In genomic region chr6:118933855-118934460, GRCh38 we compare ENCODE assay signal across 8 cellular contexts. TPM values are rescaled to one million over a fixed set of nuclear protein-coding genes. Genes with fewer than 3 reads are reported as not detected.
A peak's percentile ranks its signal among the peaks of the same experiment; 100 is the strongest.
DNase-seq lines count a peak whose midpoint lies in the region; ATAC-seq and TF ChIP-seq lines count a peak whose summit lies in the region.

No MANE protein-coding gene starts in this region.

- H3K36me3 ChIP-seq in H7 (replicated peaks; ENCODE audit: control insufficient read depth, insufficient read depth, low read length), result no peaks in the 10 kb centered on the region; the same call in 1 of the 2 replicates
- H3K36me3 ChIP-seq in iPS-20b (ENCODE audit: insufficient read depth, low read depth, low read length), result peaks cover 32% of the 10 kb centered on the region
- H3K36me3 ChIP-seq in thoracic aorta, result no peaks in the 10 kb centered on the region

- H3K27ac ChIP-seq in VCaP (peak overlapping the region; percentile 87), iPS-20b (ENCODE audit: low read length) (no peak overlapping the region), thoracic aorta (peak overlapping the region in 1 of 2 donors; percentile 94)

- H3K27me3 ChIP-seq in H7 (ENCODE audit: control insufficient read depth, insufficient read depth, low read length) (no peaks in the 10 kb centered on the region), iPS-20b (ENCODE audit: insufficient read depth, low read length) (no peaks in the 10 kb centered on the region), thoracic aorta (replicated peaks; ENCODE audit: insufficient read depth) (no peaks in the 10 kb centered on the region)

- no peak for ATAC-seq in thoracic aorta (ENCODE audit: insufficient number of reproducible peaks, low FRiP score, low read depth)

- TF ChIP-seq CTCF in VCaP (conservative IDR thresholded peaks at IDR 0.05) (no peak), thoracic aorta (IDR thresholded peaks at IDR 0.05) (no peak)

- peak overlapping the region; percentile 31; the same call in 1 of the 2 replicates for H3K9ac ChIP-seq in iPS-20b (ENCODE audit: low read depth, low read length)

- H3K4me3 ChIP-seq in GM08714 (ENCODE audit: low read length), result peak overlapping the region; percentile 99
- H3K4me3 ChIP-seq in H7 (ENCODE audit: insufficient read depth, low read depth, low read length), result peak overlapping the region; percentile 25
- H3K4me3 ChIP-seq in iPS-20b (ENCODE audit: low read length), result peak overlapping the region; percentile 99
- peak overlapping the region; percentile 93 for H3K4me3 ChIP-seq in thoracic aorta

- H3K9me3 ChIP-seq in iPS-20b (ENCODE audit: insufficient read depth, low read depth, low read length) (no peaks in the 10 kb centered on the region), thoracic aorta (no peaks in the 10 kb centered on the region)

- no peak for DNase-seq in H7
- no peak for DNase-seq in thoracic aorta (ENCODE audit: low spot score)
- DNase-seq in mesenteric fat pad (ENCODE audit: low spot score), result no peak
- DNase-seq in activated CD4-positive, alpha-beta T cell treated with anti-CD3 and anti-CD28 coated beads for 48 hours, result no peak
- no peak for DNase-seq in D341Med (ENCODE audit: low spot score)

- H3K4me1 ChIP-seq in iPS-20b (ENCODE audit: insufficient read depth, low read length) (peaks cover 14% of the 10 kb centered on the region), thoracic aorta (ENCODE audit: control insufficient read depth in 1 of 2, low read depth in 2 of 2) (peaks cover 0 to 4% of the 10 kb centered on the region in 2 donors)

RNA-seq across cellular contexts. Expression of gene MCM9, which starts 1.0 kb away (rescaled TPM):
- 8.7 and 10.7 TPM in 2 replicates for total RNA-seq in H7 (2014; rRNA removed; shearing (Covaris generic))
- 10 to 100 TPM; 14.1 to 22.2 TPM for total RNA-seq in thoracic aorta
- total RNA-seq in mesenteric fat pad, result 9.4 TPM

RNA-seq across cellular contexts. Expression of gene ASF1A, which starts 40.0 kb away (rescaled TPM):
- 26.4 and 27.1 TPM in 2 replicates for total RNA-seq in H7 (2014; rRNA removed; shearing (Covaris generic))
- 10 to 100 TPM in 1 of 2 donors, 1 to 10 TPM in 1; 7.7 to 11.1 TPM for total RNA-seq in thoracic aorta
- 11.4 TPM for total RNA-seq in mesenteric fat pad

Comparison
In these comparisons a context has a peak if more than half of its experiments do, and no peak if none do; other contexts are left out.
1. H3K4me3 ChIP-seq: peak in every context shown above with its lines; median percentile 99 in GM08714; 99 in iPS-20b; 93 in thoracic aorta; 25 in H7.